In genomic region chr21:42931560-42932235, GRCh38 we compare ENCODE assay signal across 1 cellular context.
TF ChIP-seq lines count a peak whose summit lies in the region.

No MANE protein-coding gene starts in this region.

TF ChIP-seq in HepG2, 621 proteins besides CTCF, POLR2A, EP300 and RAD21:
- TF ChIP-seq NR2F6 (IDR thresholded peaks at IDR 0.05) (0 out of 2 replicates have a peak, but pooled peaks have one; percentile 9), NR2F6 (CRISPR knock-in tag; IDR thresholded peaks at IDR 0.05) (no peak)
- TF ChIP-seq, protein P1, sequence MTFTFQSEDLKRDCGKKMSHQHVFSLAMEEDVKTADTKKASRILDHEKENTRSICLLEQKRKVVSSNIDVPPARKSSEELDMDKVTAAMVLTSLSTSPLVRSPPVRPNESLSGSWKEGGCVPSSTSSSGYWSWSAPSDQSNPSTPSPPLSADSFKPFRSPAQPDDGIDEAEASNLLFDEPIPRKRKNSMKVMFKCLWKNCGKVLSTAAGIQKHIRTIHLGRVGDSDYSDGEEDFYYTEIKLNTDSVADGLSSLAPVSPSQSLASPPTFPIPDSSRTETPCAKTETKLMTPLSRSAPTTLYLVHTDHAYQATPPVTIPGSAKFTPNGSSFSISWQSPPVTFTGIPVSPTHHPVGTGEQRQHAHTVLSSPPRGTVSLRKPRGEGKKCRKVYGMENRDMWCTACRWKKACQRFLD (CRISPR knock-in tag; IDR thresholded peaks at IDR 0.05; ENCODE audit: borderline replicate concordance): no peak
